In the genomic region with DNA sequence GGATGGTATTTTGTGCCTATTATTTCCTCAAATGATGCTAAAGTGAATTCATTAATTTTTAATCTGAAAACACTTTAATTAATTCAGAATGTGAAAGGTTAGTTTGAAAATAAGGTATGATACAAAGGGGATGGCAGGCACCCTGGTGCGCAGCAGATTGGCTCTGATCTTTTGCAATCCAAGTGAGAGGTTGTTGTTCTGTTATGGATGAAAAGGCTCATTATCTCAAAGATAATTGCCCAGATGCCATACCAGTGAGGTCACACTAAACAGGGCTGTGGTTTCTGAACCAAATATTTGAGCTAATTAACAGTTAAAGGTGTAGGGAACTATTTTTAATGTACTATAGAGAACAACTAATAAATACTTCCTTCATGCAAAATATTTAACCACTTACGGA, we compare ENCODE assay signal across 16 cellular contexts.
DNase-seq lines count a peak whose midpoint lies in the region; ATAC-seq lines count a peak whose summit lies in the region.
"Had no signal": no experiment of that assay in that cellular context is flagged by ENCODE, and none has a peak within 500 bp of the region (broad histone marks: within the 10 kb centered on the region; RNA-seq: fewer than 3 reads in every experiment).

No MANE protein-coding gene starts in this region.

- no peak overlapping the region for H3K4me3 ChIP-seq in mesodermal cell (ENCODE audit: extremely low read depth, insufficient read depth, low read length, poor library complexity, severe bottlenecking)
- H3K4me3 ChIP-seq: gastrocnemius medialis, PC-9, right atrium auricular region had no signal

- no peaks in the 10 kb centered on the region for H3K9me3 ChIP-seq in mesodermal cell (ENCODE audit: control insufficient read depth, low read length)
- H3K9me3 ChIP-seq: gastrocnemius medialis, right atrium auricular region had no signal

- WGBS in mesodermal cell (ENCODE audit: insufficient coverage in 2 of 2), 2 experiments, result no CpG with 5 or more reads among the region's 2 CpGs

- peak overlapping the region; percentile 16 for H3K27ac ChIP-seq in mesodermal cell (ENCODE audit: low read depth, low read length, severe bottlenecking)
- H3K27ac ChIP-seq: gastrocnemius medialis, PC-9, right atrium auricular region had no signal

- H3K36me3 ChIP-seq in mesodermal cell (ENCODE audit: control insufficient read depth, insufficient read depth, low read length), result no peaks in the 10 kb centered on the region
- H3K36me3 ChIP-seq: gastrocnemius medialis, right atrium auricular region had no signal

- no peak for ATAC-seq in GM21576 (IDR thresholded peaks at IDR 0.05; ENCODE audit: unreplicated experiment)
- ATAC-seq: activated CD8-positive, alpha-beta T cell treated with anti-CD3 and anti-CD28 coated beads, Interleukin-2, amount 10 ng/mL, durations not matched to agents 7 days and 5 days; gastrocnemius medialis; HepG2 had no signal

- DNase-seq in DMS 273 treated with DMSO at 0.1 percent for 48 hours (lab: John Stamatoyannopoulos, UW) (peak; percentile 70), NCI-H1694 treated with DMSO at 0.1 percent for 48 hours (lab: John Stamatoyannopoulos, UW) (peak; percentile 70), cerebellar cortex (ENCODE audit: low spot score) (peak; percentile 92), Kasumi-1 (lab: John Stamatoyannopoulos, UW) (no peak), AG08396 (ENCODE audit: low spot score) (no peak)
- DNase-seq in activated CD4-positive, CD25-positive, alpha-beta regulatory T cell (lab: John Stamatoyannopoulos, UW), result no peak
- DNase-seq: activated CD8-positive, alpha-beta T cell treated with anti-CD3 and anti-CD28 coated beads, Interleukin-2, amount 10 ng/mL, durations not matched to agents 7 days and 5 days; DMS79 treated with DMSO at 0.1 percent for 48 hours; gastrocnemius medialis; mesenchymal stem cell; MV-4-11 had no signal

- peaks cover 9% of the 10 kb centered on the region for H3K4me1 ChIP-seq in mesodermal cell (ENCODE audit: control insufficient read depth, insufficient read depth, low read length, poor library complexity, severe bottlenecking)
- H3K4me1 ChIP-seq: gastrocnemius medialis, right atrium auricular region had no signal

Comparison
In these comparisons a context has a peak if more than half of its experiments do, and no peak if none do; other contexts are left out.
1. DNase-seq: peak in DMS 273 treated with DMSO at 0.1 percent for 48 hours (single experiment), NCI-H1694 treated with DMSO at 0.1 percent for 48 hours (single experiment) and cerebellar cortex (single experiment); none in activated CD4-positive, CD25-positive, alpha-beta regulatory T cell (0 of 4), Kasumi-1 (0 of 2) and AG08396 (single experiment).